In genomic region chr7:43609097-43609496, GRCh38 we compare ENCODE assay signal across 26 cellular contexts. TPM values are rescaled to one million over a fixed set of nuclear protein-coding genes. Genes with fewer than 3 reads are reported as not detected.
DNase-seq lines count a peak whose midpoint lies in the region; ATAC-seq, FAIRE-seq and TF ChIP-seq lines count a peak whose summit lies in the region.
"Had no signal": no experiment of that assay in that cellular context is flagged by ENCODE, and none has a peak within 500 bp of the region (broad histone marks: within the 10 kb centered on the region; RNA-seq: fewer than 3 reads in every experiment).

No MANE protein-coding gene starts in this region.

- no peak for TF ChIP-seq CTCF in Panc1 (IDR thresholded peaks at IDR 0.05)

- DNase-seq in activated naive CD4-positive, alpha-beta T cell treated with Interleukin-2 at 50 U/mL for 16 hours: no peak
- DNase-seq in Panc1 (ENCODE audit: low read depth, low spot score): no peak
- DNase-seq in effector memory CD8-positive, alpha-beta T cell: no peak
- DNase-seq in urothelium cell line (ENCODE audit: low spot score): no peak
- no peak for DNase-seq in superior temporal gyrus (ENCODE audit: extremely low spot score)
- DNase-seq in anterior cingulate cortex (lab: John Stamatoyannopoulos, UW): no peak
- DNase-seq: effector CD8-positive, alpha-beta T cell; GM23248; IMR-90; kidney glomerular epithelial cell; mammary epithelial cell; NCI-H1694; NCI-H774; SHP77 treated with DMSO at 0.1 percent for 48 hours; stimulated activated CD4-positive, alpha-beta T cell treated with anti-CD3 and anti-CD28 coated beads, Interleukin-12 subunit alpha, Interleukin-12 subunit beta, amount 100 ng/mL, for 4 hours had no signal

- peaks cover 75% of the 10 kb centered on the region for H3K4me1 Mint-ChIP-seq in activated naive CD4-positive, alpha-beta T cell treated with anti-CD3 and anti-CD28 coated beads, Interleukin-2, amount 50 U/mL, for 24 hours
- peaks cover 46 to 66% of the 10 kb centered on the region in 2 donors for H3K4me1 Mint-ChIP-seq in effector memory CD8-positive, alpha-beta T cell (ENCODE audit: low read depth in 2 of 2)

- no TSS peak for BruUV-seq in Panc1 (replicated peaks; lab: Mats Ljungman, UMichigan)

- H3K4me1 ChIP-seq in Panc1 (ENCODE audit: control insufficient read depth, insufficient read depth, low read length): no peaks in the 10 kb centered on the region

- in situ Hi-C loops in Panc1 (cut with HindIII; ENCODE audit: low pct_unique_long_range_greater_than_20kb, low sequenced_read_pairs): no loop called here

- CTCF ChIA-PET in Panc1 (lab: Charles Lee): no interaction called here

- H3K27ac ChIP-seq in Panc1 (ENCODE audit: low read length): no peak overlapping the region
- H3K27ac ChIP-seq: C4-2B, gastroesophageal sphincter, GM23248, right atrium auricular region, VCaP had no signal

- ATAC-seq in Panc1: peak; percentile 26; the same call in 1 of the 2 replicates
- no peak for ATAC-seq in effector memory CD8-positive, alpha-beta T cell (replicated peaks)
- ATAC-seq in GM18519 (IDR thresholded peaks at IDR 0.05; ENCODE audit: low FRiP score, unreplicated experiment): no peak
- ATAC-seq: esophagus mucosa, gastroesophageal sphincter, GM12878 had no signal

- H3K9me3 Mint-ChIP-seq in activated naive CD4-positive, alpha-beta T cell treated with anti-CD3 and anti-CD28 coated beads, Interleukin-2, amount 50 U/mL, for 24 hours: no peaks in the 10 kb centered on the region
- H3K9me3 Mint-ChIP-seq in effector memory CD8-positive, alpha-beta T cell: no peaks in the 10 kb centered on the region
- H3K9me3 Mint-ChIP-seq: T-helper 1 cell treated with Interleukin-12 subunit alpha and Interleukin-12 subunit beta and Interleukin-4 antibody, amounts not matched to agents 30 μg/mL and 1 μg/mL, for 36 hours had no signal

- no peaks in the 10 kb centered on the region; the same call in 1 of the 2 replicates for H3K9me3 ChIP-seq in Panc1 (ENCODE audit: control insufficient read depth, insufficient read depth, low read depth, low read length)
- H3K9me3 ChIP-seq: gastroesophageal sphincter, right atrium auricular region had no signal

- no peak overlapping the region for H3K4me3 Mint-ChIP-seq in activated naive CD4-positive, alpha-beta T cell treated with anti-CD3 and anti-CD28 coated beads, Interleukin-2, amount 50 U/mL, for 24 hours
- H3K4me3 Mint-ChIP-seq in effector memory CD8-positive, alpha-beta T cell: peak overlapping the region in 1 of 2 donors; percentile 1
- H3K4me3 Mint-ChIP-seq: T-helper 1 cell treated with Interleukin-12 subunit alpha and Interleukin-12 subunit beta and Interleukin-4 antibody, amounts not matched to agents 30 μg/mL and 1 μg/mL, for 36 hours had no signal

- no peaks in the 10 kb centered on the region for H3K27me3 ChIP-seq in Panc1 (ENCODE audit: control insufficient read depth, insufficient read depth, low read length)
- H3K27me3 ChIP-seq: gastroesophageal sphincter, right atrium auricular region had no signal

- H3K36me3 Mint-ChIP-seq in activated naive CD4-positive, alpha-beta T cell treated with anti-CD3 and anti-CD28 coated beads, Interleukin-2, amount 50 U/mL, for 24 hours: peaks cover 35% of the 10 kb centered on the region
- peaks cover 84% of the 10 kb centered on the region for H3K36me3 Mint-ChIP-seq in effector memory CD8-positive, alpha-beta T cell (ENCODE audit: insufficient read depth)

- peak; percentile 40 for FAIRE-seq in urothelium cell line (lab: Jason Lieb, UNC)
- FAIRE-seq: astrocyte, GM12878, GM19239 had no signal

- intact Hi-C loops in Panc1 (cut with micrococcal nuclease; ENCODE audit: unreplicated experiment): no loop called here

- no peaks in the 10 kb centered on the region for H3K27me3 Mint-ChIP-seq in activated naive CD4-positive, alpha-beta T cell treated with anti-CD3 and anti-CD28 coated beads, Interleukin-2, amount 50 U/mL, for 24 hours
- no peaks in the 10 kb centered on the region for H3K27me3 Mint-ChIP-seq in effector memory CD8-positive, alpha-beta T cell

- no peak overlapping the region for H3K4me3 ChIP-seq in Panc1 (ENCODE audit: low read depth in 2 of 2, low read length in 2 of 2)
- H3K4me3 ChIP-seq: gastroesophageal sphincter, GM12878, GM23248, right atrium auricular region had no signal

- peak overlapping the region; percentile 85 for H3K27ac Mint-ChIP-seq in activated naive CD4-positive, alpha-beta T cell treated with anti-CD3 and anti-CD28 coated beads, Interleukin-2, amount 50 U/mL, for 24 hours
- H3K27ac Mint-ChIP-seq in effector memory CD8-positive, alpha-beta T cell: peak overlapping the region; percentile 12 to 79

- H3K36me3 ChIP-seq in Panc1 (ENCODE audit: control insufficient read depth, insufficient read depth, low read length): no peaks in the 10 kb centered on the region; the same call in 1 of the 2 replicates

- POLR2A ChIA-PET in Panc1 (lab: Charles Lee): no interaction called here

RNA-seq across cellular contexts. Expression of gene STK17A, which starts 26.2 kb away (rescaled TPM):
- total RNA-seq in Panc1 (2021; ENCODE audit: unreplicated experiment): 21.3 TPM
- polyA plus RNA-seq in Panc1 (2012; ENCODE audit: insufficient read length): 10.2 TPM
